In genomic region chr12:77847665-77848431, GRCh38 we compare ENCODE assay signal across 9 cellular contexts. TPM values are rescaled to one million over a fixed set of nuclear protein-coding genes. Genes with fewer than 3 reads are reported as not detected.
DNase-seq lines count a peak whose midpoint lies in the region; ATAC-seq and TF ChIP-seq lines count a peak whose summit lies in the region.
"Had no signal": no experiment of that assay in that cellular context is flagged by ENCODE, and none has a peak within 500 bp of the region (broad histone marks: within the 10 kb centered on the region; RNA-seq: fewer than 3 reads in every experiment).

No MANE protein-coding gene starts in this region.

- peak; percentile 87 for ATAC-seq in RWPE2 (ENCODE audit: low read depth)
- peak; percentile 76 to 84 (median 77) for ATAC-seq in heart left ventricle
- no peak for ATAC-seq in GM19023 (IDR thresholded peaks at IDR 0.05; ENCODE audit: unreplicated experiment)

- H3K36me3 ChIP-seq in RWPE2 (ENCODE audit: low read depth): no peaks in the 10 kb centered on the region
- no peaks in the 10 kb centered on the region for H3K36me3 ChIP-seq in heart left ventricle
- H3K36me3 ChIP-seq in transverse colon: no peaks in the 10 kb centered on the region
- no peaks in the 10 kb centered on the region for H3K36me3 ChIP-seq in ascending aorta
- H3K36me3 ChIP-seq in Peyer's patch: no peaks in the 10 kb centered on the region

- H3K9me3 ChIP-seq in RWPE2 (ENCODE audit: severe bottlenecking): no peaks in the 10 kb centered on the region
- H3K9me3 ChIP-seq in heart left ventricle: peaks cover 0 to 2% (median 0%) of the 10 kb centered on the region in 12 donors
- H3K9me3 ChIP-seq in transverse colon: no peaks in the 10 kb centered on the region
- no peaks in the 10 kb centered on the region for H3K9me3 ChIP-seq in ascending aorta
- no peaks in the 10 kb centered on the region for H3K9me3 ChIP-seq in Peyer's patch

- H3K27ac ChIP-seq in RWPE2 (ENCODE audit: poor library complexity, severe bottlenecking) (peak overlapping the region; percentile 69), heart left ventricle (peak overlapping the region in 11 of 12 donors; percentile 44 to 79 (median 67)), transverse colon (peak overlapping the region; percentile 13 to 55 (median 36)), ascending aorta (peak overlapping the region in 1 of 2 donors; percentile 19), Peyer's patch (peak overlapping the region in 1 of 4 donors; percentile 46)

- in situ Hi-C loops in transverse colon (cut with MboI; ENCODE audit: low pct_ligation_motif_present in 1 of 4, low pct_unique_long_range_greater_than_20kb in 1 of 4, low sequenced_read_pairs in 3 of 4): no loop called here

- TF ChIP-seq POLR2A in heart left ventricle (IDR thresholded peaks at IDR 0.05) (no peak), transverse colon (IDR thresholded peaks at IDR 0.05) (no peak), Peyer's patch (IDR thresholded peaks at IDR 0.05) (no peak)

- H3K4me3 ChIP-seq in RWPE2 (ENCODE audit: severe bottlenecking) (no peak overlapping the region), heart left ventricle (peak overlapping the region in 2 of 12 donors; percentile 3 to 9), transverse colon (no peak overlapping the region), ascending aorta (peak overlapping the region in 1 of 2 donors; percentile 5), Peyer's patch (no peak overlapping the region)

- TF ChIP-seq CTCF in RWPE2 (IDR thresholded peaks at IDR 0.05; ENCODE audit: poor library complexity, severe bottlenecking) (no peak), heart left ventricle (IDR thresholded peaks at IDR 0.05) (no peak), transverse colon (IDR thresholded peaks at IDR 0.05) (no peak), ascending aorta (IDR thresholded peaks at IDR 0.05) (no peak), Peyer's patch (IDR thresholded peaks at IDR 0.05) (no peak)

- H3K4me1 ChIP-seq in RWPE2 (ENCODE audit: insufficient read depth, poor library complexity, severe bottlenecking) (peaks cover 28% of the 10 kb centered on the region), heart left ventricle (peaks cover 6 to 37% (median 19%) of the 10 kb centered on the region in 12 donors), transverse colon (peaks cover 0 to 15% (median 0%) of the 10 kb centered on the region in 4 donors), ascending aorta (peaks cover 3 to 9% of the 10 kb centered on the region in 2 donors), Peyer's patch (no peaks in the 10 kb centered on the region)

- intact Hi-C loops in heart left ventricle (cut with DNase I) (no loop called here), transverse colon (cut with DNase I; ENCODE audit: low total_unique reads) (no loop called here), ascending aorta (cut with DNase I) (no loop called here)

- 6 to 11% (median 7%) methylated on average over 3 of the region's 3 CpGs for WGBS in heart left ventricle, 4 donors
- WGBS in transverse colon (ENCODE audit: low coverage in 1 of 2), 2 donors: 3 to 10% methylated on average over 2 to 3 of the region's 3 CpGs

- no peak for TF ChIP-seq EP300 in transverse colon (IDR thresholded peaks at IDR 0.05; ENCODE audit: low read depth)

- H3K27me3 ChIP-seq in RWPE2 (ENCODE audit: insufficient read depth, poor library complexity, severe bottlenecking) (no peaks in the 10 kb centered on the region), heart left ventricle (no peaks in the 10 kb centered on the region), transverse colon (no peaks in the 10 kb centered on the region), ascending aorta (no peaks in the 10 kb centered on the region), Peyer's patch (no peaks in the 10 kb centered on the region)

- peak; percentile 70 for DNase-seq in NCI-H510A treated with DMSO at 0.1 percent for 48 hours (lab: John Stamatoyannopoulos, UW)
- DNase-seq in NCI-H510A (lab: John Stamatoyannopoulos, UW): no peak
- DNase-seq in RWPE2 (ENCODE audit: low spot score): no peak
- no peak for DNase-seq in heart left ventricle
- no peak for DNase-seq in transverse colon
- DNase-seq in ascending aorta (ENCODE audit: low spot score in 2 of 2): no peak
- no peak for DNase-seq in Peyer's patch
- DNase-seq: CD4-positive, alpha-beta memory T cell had no signal

RNA-seq across cellular contexts. Expression of gene NAV3, which starts 17.2 kb away (rescaled TPM):
- total RNA-seq in heart left ventricle (10 to 100 TPM in 2 of 9 donors, 1 to 10 TPM in 7; 1.8 to 18.0 (median 6.2) TPM), transverse colon (10 to 100 TPM in 1 of 4 donors, 1 to 10 TPM in 3; 1.1 to 10.6 (median 3.6) TPM), ascending aorta (9.7 TPM), Peyer's patch (1 to 10 TPM; 1.9 to 4.1 (median 2.8) TPM)
- polyA plus RNA-seq in heart left ventricle: 1 to 10 TPM; 1.1 to 2.6 TPM
- total RNA-seq: CD4-positive, alpha-beta memory T cell had no signal
- polyA plus RNA-seq: CD4-positive, alpha-beta memory T cell had no signal
